Comparison of ENCODE assay signal across 8 cellular contexts in genomic region chr17:3888343-3889171, GRCh38. TPM values are rescaled to one million over a fixed set of nuclear protein-coding genes. Genes with fewer than 3 reads are reported as not detected.
DNase-seq lines count a peak whose midpoint lies in the region; ATAC-seq and TF ChIP-seq lines count a peak whose summit lies in the region.

No MANE protein-coding gene starts in this region.

- no peak for TF ChIP-seq CTCF in lung (IDR thresholded peaks at IDR 0.05; ENCODE audit: control extremely low read depth, extremely low read depth)

- no peaks in the 10 kb centered on the region for H3K9me3 Mint-ChIP-seq in CD8-positive, alpha-beta memory T cell

- H3K4me3 ChIP-seq in CD8-positive, alpha-beta memory T cell (ENCODE audit: low read length) = no peak overlapping the region
- H3K4me3 ChIP-seq in lung (no peak overlapping the region), aorta (ENCODE audit: low read length in 2 of 2) (no peak overlapping the region)

- H3K27me3 ChIP-seq in CD8-positive, alpha-beta memory T cell (ENCODE audit: insufficient read depth, low read length, poor library complexity, severe bottlenecking) = no peaks in the 10 kb centered on the region
- H3K27me3 ChIP-seq in lung (ENCODE audit: control insufficient read depth, insufficient read depth) = no peaks in the 10 kb centered on the region
- H3K27me3 ChIP-seq in aorta (ENCODE audit: control insufficient read depth in 1 of 2, insufficient read depth in 2 of 2, low read length in 1 of 2) = no peaks in the 10 kb centered on the region

- H3K9me3 ChIP-seq in CD8-positive, alpha-beta memory T cell (ENCODE audit: low read length) = no peaks in the 10 kb centered on the region
- H3K9me3 ChIP-seq in lung (ENCODE audit: control insufficient read depth in 2 of 2, insufficient read depth in 1 of 2, low read length in 1 of 2) (no peaks in the 10 kb centered on the region), aorta (ENCODE audit: control insufficient read depth, low read length) (no peaks in the 10 kb centered on the region)

- H3K27ac Mint-ChIP-seq in CD8-positive, alpha-beta memory T cell = peak overlapping the region in 3 of 8 donors; percentile 8 to 57 (median 43)

- WGBS in lung, 2 donors = 80 to 85% methylated on average over 50 of the region's 50 CpGs
- 70 to 79% methylated on average over 50 of the region's 50 CpGs for WGBS in aorta, 2 donors

- peaks cover 26 to 45% (median 27%) of the 10 kb centered on the region in 3 donors for H3K4me1 Mint-ChIP-seq in CD8-positive, alpha-beta memory T cell

- CTCF ChIA-PET in CD8-positive, alpha-beta memory T cell (lab: Charles Lee) = no interaction called here

- peaks cover 35% of the 10 kb centered on the region for H3K4me1 ChIP-seq in CD8-positive, alpha-beta memory T cell (ENCODE audit: insufficient read depth, low read length)
- H3K4me1 ChIP-seq in lung (ENCODE audit: control insufficient read depth in 2 of 2, insufficient read depth in 2 of 2, low read length in 2 of 2) = peaks cover 0 to 34% of the 10 kb centered on the region in 2 donors
- no peaks in the 10 kb centered on the region for H3K4me1 ChIP-seq in aorta (ENCODE audit: control insufficient read depth in 1 of 2, insufficient read depth in 2 of 2, low read length in 2 of 2)

- H3K36me3 ChIP-seq in CD8-positive, alpha-beta memory T cell (ENCODE audit: insufficient read depth, low read length) = no peaks in the 10 kb centered on the region
- H3K36me3 ChIP-seq in lung (ENCODE audit: control insufficient read depth in 2 of 2, insufficient read depth in 2 of 2, low read length in 2 of 2) = peaks cover 0 to 5% of the 10 kb centered on the region in 2 donors
- no peaks in the 10 kb centered on the region for H3K36me3 ChIP-seq in aorta (ENCODE audit: control insufficient read depth in 1 of 2, insufficient read depth in 2 of 2, low read length in 1 of 2)

- no peak for ATAC-seq in lung (ENCODE audit: insufficient read depth, low FRiP score)
- peak; percentile 66 for ATAC-seq in aorta (ENCODE audit: low FRiP score)
- ATAC-seq in HG02938 (IDR thresholded peaks at IDR 0.05; ENCODE audit: unreplicated experiment) = no peak
- no peak for ATAC-seq in HG02973 (IDR thresholded peaks at IDR 0.05; ENCODE audit: unreplicated experiment)
- no peak for ATAC-seq in HG03342 (IDR thresholded peaks at IDR 0.05; ENCODE audit: unreplicated experiment)

- peaks cover 0 to 2% (median 0%) of the 10 kb centered on the region in 3 donors for H3K36me3 Mint-ChIP-seq in CD8-positive, alpha-beta memory T cell

- peak overlapping the region in 2 of 7 donors; percentile 27 to 46 for H3K4me3 Mint-ChIP-seq in CD8-positive, alpha-beta memory T cell

- intact Hi-C loops in aorta (cut with DNase I) = no loop called here

- H3K27ac ChIP-seq in CD8-positive, alpha-beta memory T cell (ENCODE audit: low read depth, low read length) = peak overlapping the region; percentile 43
- H3K27ac ChIP-seq in lung (ENCODE audit: low read depth in 1 of 2, low read length in 1 of 2) = peak overlapping the region; percentile 34 to 36
- H3K27ac ChIP-seq in aorta (ENCODE audit: low read depth in 1 of 2, low read length in 2 of 2) = peak overlapping the region in 1 of 2 donors; percentile 17

- no peak for DNase-seq in CD8-positive, alpha-beta memory T cell
- DNase-seq in NCI-H2029 treated with DMSO at 0.1 percent for 48 hours (lab: John Stamatoyannopoulos, UW) (peak; percentile 44), cerebellum (ENCODE audit: low spot score) (peak; percentile 88), lung (ENCODE audit: low spot score) (no peak), aorta (peak; percentile 81 to 92)

- no peaks in the 10 kb centered on the region for H3K27me3 Mint-ChIP-seq in CD8-positive, alpha-beta memory T cell

- POLR2A ChIA-PET in CD8-positive, alpha-beta memory T cell (lab: Charles Lee) = no interaction called here

RNA-seq across cellular contexts. Expression of gene CAMKK1, which starts 4.3 kb away (rescaled TPM):
- 1 to 10 TPM; 2.3 to 2.7 TPM for total RNA-seq in CD8-positive, alpha-beta memory T cell
- polyA plus RNA-seq in CD8-positive, alpha-beta memory T cell = 1.1 TPM
- total RNA-seq in cerebellum (11.8 TPM), lung (10 to 100 TPM in 1 of 2 donors, 1 to 10 TPM in 1; 3.8 to 14.9 TPM), aorta (10 to 100 TPM in 1 of 2 donors, 1 to 10 TPM in 1; 5.1 to 11.2 TPM)
- polyA plus RNA-seq in lung (10 to 100 TPM in 1 of 2 donors, 1 to 10 TPM in 1; 7.9 to 11.0 TPM), aorta (1 to 10 TPM; 1.6 to 4.2 TPM)

RNA-seq across cellular contexts. Expression of gene P2RX1, which starts 27.7 kb away (rescaled TPM):
- total RNA-seq in CD8-positive, alpha-beta memory T cell = under 1 TPM; 0.13 to 0.22 TPM
- not detected for polyA plus RNA-seq in CD8-positive, alpha-beta memory T cell
- total RNA-seq in cerebellum = 0.27 TPM
- 10 to 100 TPM in 1 of 2 donors, 1 to 10 TPM in 1; 4.6 to 16.4 TPM for total RNA-seq in lung
- polyA plus RNA-seq in lung = 10 to 100 TPM in 1 of 2 donors, 1 to 10 TPM in 1; 7.0 to 14.0 TPM
- 1 to 10 TPM; 3.5 to 4.7 TPM for total RNA-seq in aorta
- polyA plus RNA-seq in aorta = 1 to 10 TPM in 1 of 2 donors, under 1 TPM in 1; 0.50 to 1.6 TPM

RNA-seq across cellular contexts. Expression of gene NCBP3, which starts 42.5 kb away (rescaled TPM):
- total RNA-seq in CD8-positive, alpha-beta memory T cell = 10 to 100 TPM; 39.9 to 42.0 TPM
- 18.0 TPM for polyA plus RNA-seq in CD8-positive, alpha-beta memory T cell
- total RNA-seq in cerebellum = 49.2 TPM
- total RNA-seq in lung = 10 to 100 TPM; 34.3 to 49.4 TPM
- 10 to 100 TPM; 15.9 to 17.8 TPM for polyA plus RNA-seq in lung
- total RNA-seq in aorta = 10 to 100 TPM; 28.2 to 36.9 TPM
- polyA plus RNA-seq in aorta = 10 to 100 TPM in 1 of 2 donors, 1 to 10 TPM in 1; 6.5 to 19.0 TPM

Comparison
In these comparisons a context has a peak if more than half of its experiments do, and no peak if none do; other contexts are left out.
1. DNase-seq: peak in NCI-H2029 treated with DMSO at 0.1 percent for 48 hours (single experiment), cerebellum (single experiment) and aorta (2 of 2); none in CD8-positive, alpha-beta memory T cell (0 of 5) and lung (single experiment).